Comparison of ENCODE assay signal across 19 cellular contexts in the genomic region with DNA sequence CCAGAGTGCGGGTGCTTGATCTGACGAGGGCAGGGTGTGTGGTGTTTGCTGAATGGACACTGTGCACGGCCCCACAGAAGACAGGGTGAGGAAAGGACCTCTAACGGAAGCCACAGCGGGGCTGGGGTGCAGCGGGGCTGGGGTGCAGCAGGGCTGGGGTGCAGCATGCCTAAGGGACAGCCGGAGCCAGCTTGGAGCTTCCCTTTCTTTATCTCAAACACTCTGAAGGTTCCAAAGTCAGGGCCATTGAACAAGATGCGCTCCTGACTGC. TPM values are rescaled to one million over a fixed set of nuclear protein-coding genes. Genes with fewer than 3 reads are reported as not detected.
"Had no signal": no experiment of that assay in that cellular context is flagged by ENCODE, and none has a peak within 500 bp of the region (broad histone marks: within the 10 kb centered on the region; RNA-seq: fewer than 3 reads in every experiment).

No MANE protein-coding gene starts in this region.

- ATAC-seq: T-cell had no signal

- H3K36me3 Mint-ChIP-seq: activated CD4-positive, alpha-beta memory T cell treated with anti-CD3 and anti-CD28 coated beads for 36 hours; activated naive CD8-positive, alpha-beta T cell; T-cell had no signal

- H3K9me3 Mint-ChIP-seq: activated B cell treated with CpG ODN at 0.5 μM for 24 hours; activated CD4-positive, alpha-beta memory T cell treated with anti-CD3 and anti-CD28 coated beads for 36 hours; nephron progenitor cell; T-cell had no signal

- H3K9me3 ChIP-seq: prostate gland, thyroid gland had no signal

- DNase-seq: activated B cell treated with CpG ODN at 0.5 μM for 24 hours; activated CD4-positive, alpha-beta memory T cell treated with anti-CD3 and anti-CD28 coated beads for 36 hours; activated CD4-positive, alpha-beta T cell treated with anti-CD3 and anti-CD28 coated beads for 4 hours; activated T-cell treated with anti-CD3 and anti-CD28 coated beads for 4 hours; cerebellar nuclear complex; cortex of kidney; effector CD8-positive, alpha-beta T cell; left cardiac atrium; midbrain; nephron progenitor cell; small intestine; stimulated activated CD4-positive, alpha-beta T cell treated with anti-CD3 and anti-CD28 coated beads, Interleukin-15, amount 100 ng/mL, for 24 hours; stimulated activated CD4-positive, alpha-beta T cell treated with anti-CD3 and anti-CD28 coated beads, Interleukin-2, amount 100 ng/mL, for 48 hours; T-cell; thyroid gland had no signal

- H3K4me3 Mint-ChIP-seq: activated B cell treated with CpG ODN at 0.5 μM for 24 hours; activated CD4-positive, alpha-beta memory T cell treated with anti-CD3 and anti-CD28 coated beads for 36 hours; activated naive CD8-positive, alpha-beta T cell; nephron progenitor cell; T-cell had no signal

- H3K27ac Mint-ChIP-seq: activated B cell treated with CpG ODN at 0.5 μM for 24 hours; activated CD4-positive, alpha-beta memory T cell treated with anti-CD3 and anti-CD28 coated beads for 36 hours; activated naive CD8-positive, alpha-beta T cell; nephron progenitor cell; T-cell had no signal

- H3K27me3 ChIP-seq: hepatocyte, thyroid gland had no signal

- H3K27me3 Mint-ChIP-seq: activated CD4-positive, alpha-beta memory T cell treated with anti-CD3 and anti-CD28 coated beads for 36 hours had no signal

- H3K36me3 ChIP-seq: prostate gland, thyroid gland had no signal

- H3K4me3 ChIP-seq: hepatocyte, lung, prostate gland, thyroid gland had no signal

- H3K27ac ChIP-seq: hepatocyte, thyroid gland had no signal

RNA-seq across cellular contexts. Expression of a gene that starts 35.0 kb away (rescaled TPM):
- total RNA-seq: activated CD4-positive, alpha-beta memory T cell treated with anti-CD3 and anti-CD28 coated beads for 36 hours had no signal
